In the genomic region with DNA sequence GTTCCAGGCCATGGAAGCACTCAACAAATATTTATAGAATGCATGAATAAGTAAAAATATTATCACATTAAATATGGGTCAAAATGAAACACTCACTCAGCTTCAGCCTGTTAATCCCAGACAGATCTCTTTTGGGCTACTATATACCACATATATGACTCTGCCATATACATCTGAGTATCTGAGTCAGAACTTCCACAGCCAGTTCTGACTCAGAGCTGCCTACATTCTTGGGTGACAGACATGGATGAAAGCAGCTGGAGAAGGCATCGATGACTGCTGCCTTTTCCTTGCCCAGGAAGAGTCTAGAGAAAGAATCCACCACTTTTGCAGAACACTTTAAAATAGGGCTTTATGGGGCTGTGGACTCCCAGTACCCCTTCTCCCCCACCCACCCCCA, we compare ENCODE assay signal across 19 cellular contexts. TPM values are rescaled to one million over a fixed set of nuclear protein-coding genes. Genes with fewer than 3 reads are reported as not detected.
DNase-seq lines count a peak whose midpoint lies in the region; ATAC-seq and TF ChIP-seq lines count a peak whose summit lies in the region.
"Had no signal": no experiment of that assay in that cellular context is flagged by ENCODE, and none has a peak within 500 bp of the region (broad histone marks: within the 10 kb centered on the region; RNA-seq: fewer than 3 reads in every experiment).

No MANE protein-coding gene starts in this region.

- no peak overlapping the region for H3K4me3 ChIP-seq in epithelial cell of esophagus (ENCODE audit: low read length)
- H3K4me3 ChIP-seq: colonic mucosa, GM23338, right atrium auricular region, upper lobe of right lung had no signal

- peaks cover 26 to 39% of the 10 kb centered on the region in 2 donors for H3K27me3 Mint-ChIP-seq in stimulated activated naive B cell treated with anti-CD40 and anti-IgM and Interleukin-4, amounts not matched to agents 10 μg/mL and 1 μg/mL and 100 μg/mL, for 72 hours

- peak; percentile 34 to 53 for ATAC-seq in stimulated activated naive B cell treated with anti-CD40 and anti-IgM and Interleukin-4, amounts not matched to agents 10 μg/mL and 1 μg/mL and 100 μg/mL, for 72 hours (replicated peaks)
- ATAC-seq in GM19351 (IDR thresholded peaks at IDR 0.05; ENCODE audit: unreplicated experiment) = no peak
- no peak for ATAC-seq in GM21737 (IDR thresholded peaks at IDR 0.05; ENCODE audit: unreplicated experiment)
- ATAC-seq: T-cell had no signal

- DNase-seq in stimulated activated CD4-positive, alpha-beta T cell treated with anti-CD3 and anti-CD28 coated beads, Interleukin-12 subunit alpha, Interleukin-12 subunit beta, amount 100 ng/mL, for 48 hours (ENCODE audit: low read depth in 2 of 3, low spot score in 1 of 3) = peak in 2 of 3 donors; percentile 9 to 11
- DNase-seq in stimulated activated CD4-positive, alpha-beta T cell treated with anti-CD3 and anti-CD28 coated beads, Interleukin-4, amount 100 ng/mL, for 4 hours = no peak
- DNase-seq in M059J (ENCODE audit: low read depth) (peak; percentile 16), epithelial cell of esophagus (ENCODE audit: low read depth) (peak; percentile 66), DMS153 (lab: John Stamatoyannopoulos, UW) (no peak)
- no peak for DNase-seq in stimulated activated naive B cell treated with anti-CD40 and anti-IgM and Interleukin-4, amounts not matched to agents 10 μg/mL and 1 μg/mL and 100 μg/mL, for 72 hours
- DNase-seq: NCI-H146, NCI-H2171 treated with DMSO at 0.1 percent for 48 hours, WERI-Rb-1 had no signal

- H3K36me3 Mint-ChIP-seq in stimulated activated naive B cell treated with anti-CD40 and anti-IgM and Interleukin-4, amounts not matched to agents 10 μg/mL and 1 μg/mL and 100 μg/mL, for 72 hours = no peaks in the 10 kb centered on the region
- H3K36me3 Mint-ChIP-seq: brain, T-cell had no signal

- H3K9me3 Mint-ChIP-seq in stimulated activated naive B cell treated with anti-CD40 and anti-IgM and Interleukin-4, amounts not matched to agents 10 μg/mL and 1 μg/mL and 100 μg/mL, for 72 hours = no peaks in the 10 kb centered on the region
- H3K9me3 Mint-ChIP-seq: GM23338, T-cell had no signal

- H3K4me3 Mint-ChIP-seq in stimulated activated naive B cell treated with anti-CD40 and anti-IgM and Interleukin-4, amounts not matched to agents 10 μg/mL and 1 μg/mL and 100 μg/mL, for 72 hours = no peak overlapping the region
- H3K4me3 Mint-ChIP-seq: GM23338, T-cell had no signal

- no peak for TF ChIP-seq CTCF in epithelial cell of esophagus (IDR thresholded peaks at IDR 0.05; ENCODE audit: insufficient read depth, low read depth, low read length, missing control alignments)

- H3K27ac Mint-ChIP-seq in stimulated activated naive B cell treated with anti-CD40 and anti-IgM and Interleukin-4, amounts not matched to agents 10 μg/mL and 1 μg/mL and 100 μg/mL, for 72 hours = no peak overlapping the region
- H3K27ac Mint-ChIP-seq: GM23338, T-cell had no signal

- no peaks in the 10 kb centered on the region for H3K4me1 Mint-ChIP-seq in stimulated activated naive B cell treated with anti-CD40 and anti-IgM and Interleukin-4, amounts not matched to agents 10 μg/mL and 1 μg/mL and 100 μg/mL, for 72 hours
- H3K4me1 Mint-ChIP-seq: T-cell had no signal

RNA-seq across cellular contexts. Expression of a gene that starts 11.5 kb away (rescaled TPM):
- not detected in 2 replicates for total RNA-seq in M059J (2014; rRNA removed; shearing (Covaris generic))
- total RNA-seq: colonic mucosa, mammary epithelial cell, myocyte, right atrium auricular region, T-cell, upper lobe of right lung had no signal

Comparison
In these comparisons a context has a peak if more than half of its experiments do, and no peak if none do; other contexts are left out.
1. DNase-seq: peak in stimulated activated CD4-positive, alpha-beta T cell treated with anti-CD3 and anti-CD28 coated beads, Interleukin-12 subunit alpha, Interleukin-12 subunit beta, amount 100 ng/mL, for 48 hours (2 of 3), M059J (single experiment) and epithelial cell of esophagus (single experiment); none in stimulated activated CD4-positive, alpha-beta T cell treated with anti-CD3 and anti-CD28 coated beads, Interleukin-4, amount 100 ng/mL, for 4 hours (0 of 2), stimulated activated naive B cell treated with anti-CD40 and anti-IgM and Interleukin-4, amounts not matched to agents 10 μg/mL and 1 μg/mL and 100 μg/mL, for 72 hours (single experiment) and DMS153 (single experiment).
2. ATAC-seq: peak in stimulated activated naive B cell treated with anti-CD40 and anti-IgM and Interleukin-4, amounts not matched to agents 10 μg/mL and 1 μg/mL and 100 μg/mL, for 72 hours (2 of 2); none in GM19351 (single experiment) and GM21737 (single experiment).